Comparison of ENCODE assay signal across 8 cellular contexts in genomic region chr22:20128902-20129746, GRCh38. TPM values are rescaled to one million over a fixed set of nuclear protein-coding genes. Genes with fewer than 3 reads are reported as not detected.
DNase-seq lines count a peak whose midpoint lies in the region; ATAC-seq lines count a peak whose summit lies in the region.

No MANE protein-coding gene starts in this region.

- H3K27ac Mint-ChIP-seq in stimulated activated naive CD8-positive, alpha-beta T cell treated with anti-CD3 and anti-CD28 coated beads, Interleukin-15, Interleukin-2, amounts not matched to agents 100 ng/mL and 50 ng/mL, for 24 hours: peak overlapping the region; percentile 72

- intact Hi-C loops in posterior vena cava (cut with DNase I): no loop called here

- H3K4me3 Mint-ChIP-seq in stimulated activated naive CD8-positive, alpha-beta T cell treated with anti-CD3 and anti-CD28 coated beads, Interleukin-15, Interleukin-2, amounts not matched to agents 100 ng/mL and 50 ng/mL, for 24 hours: peak overlapping the region; percentile 10

- peaks cover 37% of the 10 kb centered on the region for H3K4me1 Mint-ChIP-seq in stimulated activated naive CD8-positive, alpha-beta T cell treated with anti-CD3 and anti-CD28 coated beads, Interleukin-15, Interleukin-2, amounts not matched to agents 100 ng/mL and 50 ng/mL, for 24 hours (ENCODE audit: low read depth)

- peaks cover 23% of the 10 kb centered on the region for H3K36me3 Mint-ChIP-seq in stimulated activated naive CD8-positive, alpha-beta T cell treated with anti-CD3 and anti-CD28 coated beads, Interleukin-15, Interleukin-2, amounts not matched to agents 100 ng/mL and 50 ng/mL, for 24 hours (ENCODE audit: low read depth)

- ATAC-seq in GM21619 (IDR thresholded peaks at IDR 0.05; ENCODE audit: unreplicated experiment): no peak

- H3K27me3 Mint-ChIP-seq in stimulated activated naive CD8-positive, alpha-beta T cell treated with anti-CD3 and anti-CD28 coated beads, Interleukin-15, Interleukin-2, amounts not matched to agents 100 ng/mL and 50 ng/mL, for 24 hours: no peaks in the 10 kb centered on the region

- DNase-seq in NCI-H1436 (lab: John Stamatoyannopoulos, UW) (peak; percentile 8), NCI-H1436 treated with DMSO at 0.1 percent for 48 hours (lab: John Stamatoyannopoulos, UW) (no peak), NCI-H2171 (lab: John Stamatoyannopoulos, UW) (peak; percentile 32), activated T-helper 1 cell treated with Interleukin-2 at 50 U/mL for 16 hours (ENCODE audit: low read depth) (peak; percentile 26), hepatic stellate cell (ENCODE audit: low spot score) (peak; percentile 61), posterior vena cava (ENCODE audit: low spot score) (no peak)

- no peaks in the 10 kb centered on the region for H3K9me3 Mint-ChIP-seq in stimulated activated naive CD8-positive, alpha-beta T cell treated with anti-CD3 and anti-CD28 coated beads, Interleukin-15, Interleukin-2, amounts not matched to agents 100 ng/mL and 50 ng/mL, for 24 hours

RNA-seq across cellular contexts. Expression of gene ZDHHC8, which starts 2.5 kb away (rescaled TPM):
- total RNA-seq in posterior vena cava: 10 to 100 TPM; 45.6 to 46.3 TPM

RNA-seq across cellular contexts. Expression of gene TRMT2A, which starts 12.1 kb away (rescaled TPM):
- 10 to 100 TPM; 25.7 to 37.7 TPM for total RNA-seq in posterior vena cava

RNA-seq across cellular contexts. Expression of gene RANBP1, which starts 13.2 kb away (rescaled TPM):
- 10 to 100 TPM; 57.0 to 61.6 TPM for total RNA-seq in posterior vena cava

RNA-seq across cellular contexts. Expression of gene CCDC188, which starts 21.7 kb away (rescaled TPM):
- 1 to 10 TPM in 1 of 2 donors, under 1 TPM in 1; 1.00 to 2.5 TPM for total RNA-seq in posterior vena cava

RNA-seq across cellular contexts. Expression of gene DGCR8, which starts 49.1 kb away (rescaled TPM):
- total RNA-seq in posterior vena cava: 10 to 100 TPM; 24.3 to 25.2 TPM

Comparison
In these comparisons a context has a peak if more than half of its experiments do, and no peak if none do; other contexts are left out.
1. DNase-seq: peak in NCI-H1436 (single experiment), NCI-H2171 (single experiment), activated T-helper 1 cell treated with Interleukin-2 at 50 U/mL for 16 hours (single experiment) and hepatic stellate cell (single experiment); none in NCI-H1436 treated with DMSO at 0.1 percent for 48 hours (single experiment) and posterior vena cava (single experiment).